Comparison of ENCODE assay signal across 31 cellular contexts in the genomic region with DNA sequence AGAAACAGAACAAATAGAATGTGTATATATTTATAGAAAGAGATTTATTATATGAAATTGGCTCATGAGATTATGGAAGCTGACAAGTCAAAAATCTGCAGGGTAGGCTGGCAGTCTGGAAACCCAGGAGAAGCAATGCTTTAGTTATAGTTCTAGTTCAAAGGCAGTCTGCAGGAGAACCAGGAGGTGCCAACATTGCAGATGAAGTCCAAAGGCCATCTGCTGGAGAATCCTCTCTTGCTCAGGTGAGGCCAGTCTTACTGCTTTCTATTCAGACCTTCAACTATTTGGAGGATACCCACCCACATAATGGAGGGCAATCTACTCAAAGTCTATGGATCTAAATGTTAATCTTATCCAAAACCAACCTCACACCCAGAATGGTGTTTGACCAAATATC.
"Had no signal": no experiment of that assay in that cellular context is flagged by ENCODE, and none has a peak within 500 bp of the region (broad histone marks: within the 10 kb centered on the region; RNA-seq: fewer than 3 reads in every experiment).

No MANE protein-coding gene starts in this region.

- H3K27ac ChIP-seq: adrenal gland, cardiac muscle cell, VCaP had no signal

- H3K36me3 ChIP-seq: adrenal gland, cardiac muscle cell had no signal

- FAIRE-seq: bronchial epithelial cell, TTC549 had no signal

- H3K4me1 ChIP-seq: adrenal gland had no signal

- H3K27me3 ChIP-seq: cardiac muscle cell had no signal

- ATAC-seq: activated CD8-positive, alpha-beta T cell treated with anti-CD3 and anti-CD28 coated beads for 36 hours; activated T-cell treated with anti-CD3 and anti-CD28 coated beads, Interleukin-2, amount 50 U/mL, for 4 hours; activated T-cell treated with anti-CD3 and anti-CD28 coated beads, Interleukin-2, amount 50 U/mL, for 72 hours; activated T-helper 17 cell treated with anti-CD3 and anti-CD28 coated beads, Interleukin-2, amount 50 U/mL, for 72 hours had no signal

- DNase-seq: activated B cell treated with CpG ODN at 0.5 μM for 24 hours; activated CD4-positive, alpha-beta memory T cell treated with anti-CD3 and anti-CD28 coated beads for 36 hours; activated CD4-positive, alpha-beta T cell treated with anti-CD3 and anti-CD28 coated beads for 4 hours; activated CD4-positive, alpha-beta T cell treated with anti-CD3 and anti-CD28 coated beads, Interleukin-2, amount 10 ng/mL, durations not matched to agents 24 days and 14 days; activated CD4-positive, alpha-beta T cell treated with anti-CD3 and anti-CD28 coated beads, Interleukin-2, amount 50 U/mL, for 1 hour; activated CD4-positive, alpha-beta T cell treated with anti-CD3 and anti-CD28 coated beads, Interleukin-2, amount 50 U/mL, for 4 hours; activated CD4-positive, CD25-positive, alpha-beta regulatory T cell treated with anti-CD3 and anti-CD28 coated beads, Interleukin-2, amount 50 U/mL, for 72 hours; activated CD8-positive, alpha-beta memory T cell treated with anti-CD3 and anti-CD28 coated beads, Interleukin-2, amount 50 U/mL, for 4 hours; activated CD8-positive, alpha-beta T cell treated with anti-CD3 and anti-CD28 coated beads for 36 hours; activated effector memory CD4-positive, alpha-beta T cell treated with anti-CD3 and anti-CD28 coated beads, Interleukin-2, amount 50 U/mL, for 16 hours; activated gamma-delta T cell treated with Interleukin-2 at 50 U/mL for 16 hours; activated naive CD4-positive, alpha-beta T cell treated with anti-CD3 and anti-CD28 coated beads, Interleukin-2, amount 10 ng/mL, durations not matched to agents 7 days and 5 days; activated naive CD4-positive, alpha-beta T cell treated with Interleukin-2 at 50 U/mL for 16 hours; activated naive CD8-positive, alpha-beta T cell treated with anti-CD3 and anti-CD28 coated beads, Interleukin-2, amount 10 ng/mL, durations not matched to agents 7 days and 5 days; activated T-cell treated with anti-CD3 and anti-CD28 coated beads for 4 hours; activated T-cell treated with anti-CD3 and anti-CD28 coated beads, Interleukin-2, amount 50 U/mL, for 1 hour; activated T-cell treated with anti-CD3 and anti-CD28 coated beads, Interleukin-2, amount 50 U/mL, for 4 hours; activated T-cell treated with anti-CD3 and anti-CD28 coated beads, Interleukin-2, amount 50 U/mL, for 72 hours; adrenal gland; amniotic stem cell; aorta; caudate nucleus; cerebellar nuclear complex; T-helper 1 cell; T-helper 2 cell; T-helper 9 cell had no signal

- H3K4me3 ChIP-seq: adrenal gland, cardiac muscle cell had no signal
